10 cellular contexts compared by ENCODE assay signal in the genomic region with DNA sequence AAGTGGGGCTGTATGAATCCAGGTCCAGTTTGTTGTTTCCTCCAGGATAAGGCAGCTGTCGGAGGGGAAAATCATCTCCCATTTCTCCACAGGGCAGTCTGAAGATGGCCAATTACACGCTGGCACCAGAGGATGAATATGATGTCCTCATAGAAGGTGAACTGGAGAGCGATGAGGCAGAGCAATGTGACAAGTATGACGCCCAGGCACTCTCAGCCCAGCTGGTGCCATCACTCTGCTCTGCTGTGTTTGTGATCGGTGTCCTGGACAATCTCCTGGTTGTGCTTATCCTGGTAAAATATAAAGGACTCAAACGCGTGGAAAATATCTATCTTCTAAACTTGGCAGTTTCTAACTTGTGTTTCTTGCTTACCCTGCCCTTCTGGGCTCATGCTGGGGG. TPM values are rescaled to one million over a fixed set of nuclear protein-coding genes. Genes with fewer than 3 reads are reported as not detected.
DNase-seq lines count a peak whose midpoint lies in the region; ATAC-seq and TF ChIP-seq lines count a peak whose summit lies in the region.
"Had no signal": no experiment of that assay in that cellular context is flagged by ENCODE, and none has a peak within 500 bp of the region (broad histone marks: within the 10 kb centered on the region; RNA-seq: fewer than 3 reads in every experiment).

No MANE protein-coding gene starts in this region.

- TF ChIP-seq CTCF in ascending aorta (IDR thresholded peaks at IDR 0.05) (no peak), lung (IDR thresholded peaks at IDR 0.05; ENCODE audit: control extremely low read depth, extremely low read depth) (no peak)

- no peaks in the 10 kb centered on the region for H3K9me3 Mint-ChIP-seq in activated CD8-positive, alpha-beta memory T cell treated with anti-CD3 and anti-CD28 coated beads, Interleukin-2, amount 10 ng/mL, durations not matched to agents 7 days and 5 days (ENCODE audit: low read depth)

- no peaks in the 10 kb centered on the region for H3K9me3 ChIP-seq in ascending aorta
- no peaks in the 10 kb centered on the region for H3K9me3 ChIP-seq in lung (ENCODE audit: control insufficient read depth in 2 of 2, insufficient read depth in 1 of 2, low read length in 1 of 2)
- H3K9me3 ChIP-seq in thymus (ENCODE audit: control insufficient read depth): no peaks in the 10 kb centered on the region
- H3K9me3 ChIP-seq: pancreas had no signal

- peak overlapping the region; percentile 86 for H3K4me3 Mint-ChIP-seq in activated CD8-positive, alpha-beta memory T cell treated with anti-CD3 and anti-CD28 coated beads, Interleukin-2, amount 10 ng/mL, durations not matched to agents 7 days and 5 days

- H3K4me3 ChIP-seq in ascending aorta (peak overlapping the region in 1 of 2 donors; percentile 43), lung (peak overlapping the region; percentile 41), thymus (ENCODE audit: low read length) (peak overlapping the region; percentile 65)
- H3K4me3 ChIP-seq: SK-N-MC had no signal

- peak overlapping the region; percentile 64 to 70 for H3K27ac ChIP-seq in ascending aorta
- peak overlapping the region; percentile 56 to 82 for H3K27ac ChIP-seq in lung (ENCODE audit: low read depth in 1 of 2, low read length in 1 of 2)
- H3K27ac ChIP-seq in thymus (ENCODE audit: low read depth): peak overlapping the region; percentile 90
- H3K27ac ChIP-seq: SK-N-MC had no signal

- peak overlapping the region; percentile 96 for H3K27ac Mint-ChIP-seq in activated CD8-positive, alpha-beta memory T cell treated with anti-CD3 and anti-CD28 coated beads, Interleukin-2, amount 10 ng/mL, durations not matched to agents 7 days and 5 days

- CTCF ChIA-PET in activated CD8-positive, alpha-beta memory T cell treated with anti-CD3 and anti-CD28 coated beads, Interleukin-2, amount 10 ng/mL, durations not matched to agents 7 days and 5 days (lab: Charles Lee): interaction anchor here (1.0 to 2.9 kb wide), 11 partner anchors 19 to 221 kb away, joined by 3 to 18 read pairs (median 5); a partner anchor contains a TSS

- intact Hi-C loops in ascending aorta (cut with DNase I): no loop called here

- peaks cover 17% of the 10 kb centered on the region for H3K36me3 Mint-ChIP-seq in activated CD8-positive, alpha-beta memory T cell treated with anti-CD3 and anti-CD28 coated beads, Interleukin-2, amount 10 ng/mL, durations not matched to agents 7 days and 5 days

- ATAC-seq in activated CD8-positive, alpha-beta memory T cell treated with anti-CD3 and anti-CD28 coated beads, Interleukin-2, amount 10 ng/mL, durations not matched to agents 7 days and 5 days: no peak
- no peak for ATAC-seq in lung (ENCODE audit: insufficient read depth, low FRiP score)

- H3K4me1 Mint-ChIP-seq in activated CD8-positive, alpha-beta memory T cell treated with anti-CD3 and anti-CD28 coated beads, Interleukin-2, amount 10 ng/mL, durations not matched to agents 7 days and 5 days: peaks cover 39% of the 10 kb centered on the region

- H3K4me1 ChIP-seq in ascending aorta: peaks cover 0 to 2% of the 10 kb centered on the region in 2 donors
- peaks cover 10 to 27% of the 10 kb centered on the region in 2 donors for H3K4me1 ChIP-seq in lung (ENCODE audit: control insufficient read depth in 2 of 2, insufficient read depth in 2 of 2, low read length in 2 of 2)
- H3K4me1 ChIP-seq in thymus (ENCODE audit: control insufficient read depth, insufficient read depth, low read length): peaks cover 25% of the 10 kb centered on the region

- H3K27me3 ChIP-seq in ascending aorta (no peaks in the 10 kb centered on the region), lung (ENCODE audit: control insufficient read depth, insufficient read depth) (no peaks in the 10 kb centered on the region), thymus (ENCODE audit: control insufficient read depth, insufficient read depth) (no peaks in the 10 kb centered on the region)
- H3K27me3 ChIP-seq: pancreas had no signal

- 57 to 69% methylated on average over 7 of the region's 7 CpGs for WGBS in lung, 2 donors
- 94% methylated on average over 7 of the region's 7 CpGs for WGBS in thymus

- H3K36me3 ChIP-seq in ascending aorta: no peaks in the 10 kb centered on the region
- H3K36me3 ChIP-seq in lung (ENCODE audit: control insufficient read depth in 2 of 2, insufficient read depth in 2 of 2, low read length in 2 of 2): peaks cover 0 to 7% of the 10 kb centered on the region in 2 donors
- no peaks in the 10 kb centered on the region for H3K36me3 ChIP-seq in thymus (ENCODE audit: control insufficient read depth, insufficient read depth)
- H3K36me3 ChIP-seq: pancreas had no signal

- no peak for DNase-seq in activated CD8-positive, alpha-beta memory T cell treated with anti-CD3 and anti-CD28 coated beads, Interleukin-2, amount 10 ng/mL, durations not matched to agents 7 days and 5 days
- no peak for DNase-seq in activated CD8-positive, alpha-beta memory T cell treated with anti-CD3 and anti-CD28 coated beads, Interleukin-2, amount 50 U/mL, for 4 hours
- DNase-seq in ascending aorta (ENCODE audit: low spot score in 2 of 2): no peak
- no peak for DNase-seq in lung (ENCODE audit: low spot score)
- DNase-seq in activated gamma-delta T cell treated with Interleukin-2 at 50 U/mL for 16 hours: no peak
- no peak for DNase-seq in ureter (ENCODE audit: low spot score)
- DNase-seq in NOMO-1 treated with DMSO at 0.1 percent for 48 hours (lab: John Stamatoyannopoulos, UW; ENCODE audit: unreplicated experiment): no peak
- DNase-seq: pancreas had no signal

- peaks cover 3% of the 10 kb centered on the region for H3K27me3 Mint-ChIP-seq in activated CD8-positive, alpha-beta memory T cell treated with anti-CD3 and anti-CD28 coated beads, Interleukin-2, amount 10 ng/mL, durations not matched to agents 7 days and 5 days

RNA-seq across cellular contexts. Expression of a gene that starts 0.9 kb away (rescaled TPM):
- 10 to 100 TPM in 1 of 2 experiments, 1 to 10 TPM in 1; 10.0 to 11.9 TPM for total RNA-seq in activated CD8-positive, alpha-beta memory T cell treated with anti-CD3 and anti-CD28 coated beads, Interleukin-2, amount 10 ng/mL, durations not matched to agents 7 days and 5 days
- total RNA-seq in ascending aorta (not detected), lung (10 to 100 TPM; 18.9 to 20.6 TPM), ureter (6.3 TPM)
- polyA plus RNA-seq in lung (10 to 100 TPM; 11.0 to 95.9 TPM), thymus (19.1 TPM)

RNA-seq across cellular contexts. Expression of a gene that starts 37.2 kb away (rescaled TPM):
- 10 to 100 TPM; 87.0 to 99.8 TPM for total RNA-seq in activated CD8-positive, alpha-beta memory T cell treated with anti-CD3 and anti-CD28 coated beads, Interleukin-2, amount 10 ng/mL, durations not matched to agents 7 days and 5 days
- total RNA-seq in ascending aorta (not detected), lung (1 to 10 TPM; 2.2 to 4.4 TPM), ureter (3.3 TPM)
- polyA plus RNA-seq in lung (10 to 100 TPM in 1 of 2 donors, 1 to 10 TPM in 1; 2.9 to 16.6 TPM), thymus (5.2 TPM)

RNA-seq across cellular contexts. Expression of a gene that starts 54.1 kb away (rescaled TPM):
- total RNA-seq in activated CD8-positive, alpha-beta memory T cell treated with anti-CD3 and anti-CD28 coated beads, Interleukin-2, amount 10 ng/mL, durations not matched to agents 7 days and 5 days: 10 to 100 TPM; 37.9 to 80.1 TPM
- total RNA-seq in ascending aorta (0.11 TPM), lung (1 to 10 TPM; 8.0 to 8.8 TPM), ureter (1.3 TPM)
- polyA plus RNA-seq in lung (10 to 100 TPM in 1 of 2 donors, 1 to 10 TPM in 1; 1.7 to 21.2 TPM), thymus (2.4 TPM)

RNA-seq across cellular contexts. Expression of a gene that starts 56.7 kb away (rescaled TPM):
- total RNA-seq in activated CD8-positive, alpha-beta memory T cell treated with anti-CD3 and anti-CD28 coated beads, Interleukin-2, amount 10 ng/mL, durations not matched to agents 7 days and 5 days: not detected
- 1.4 TPM for total RNA-seq in ascending aorta
- total RNA-seq in lung: 100 to 1,000 TPM; 102 to 188 TPM
- polyA plus RNA-seq in lung: 10 to 100 TPM; 12.9 to 99.4 TPM
- polyA plus RNA-seq in thymus: 64.3 TPM
- 1.5 TPM for total RNA-seq in ureter

Comparison
In these comparisons a context has a peak if more than half of its experiments do, and no peak if none do; other contexts are left out.
1. RNA of a gene that starts 37.2 kb away (total RNA-seq): 87.0 to 99.8 TPM in activated CD8-positive, alpha-beta memory T cell treated with anti-CD3 and anti-CD28 coated beads, Interleukin-2, amount 10 ng/mL, durations not matched to agents 7 days and 5 days; 2.2 to 4.4 TPM in lung, 3.3 TPM in ureter (single experiment) and not detected in ascending aorta (single experiment); every median in the first group is over 10 times any median in the second.
2. Peak in every context shown above with its lines, with median percentiles within 50 percentile points of each other: H3K27ac ChIP-seq.